20 cellular contexts compared by ENCODE assay signal in the genomic region with DNA sequence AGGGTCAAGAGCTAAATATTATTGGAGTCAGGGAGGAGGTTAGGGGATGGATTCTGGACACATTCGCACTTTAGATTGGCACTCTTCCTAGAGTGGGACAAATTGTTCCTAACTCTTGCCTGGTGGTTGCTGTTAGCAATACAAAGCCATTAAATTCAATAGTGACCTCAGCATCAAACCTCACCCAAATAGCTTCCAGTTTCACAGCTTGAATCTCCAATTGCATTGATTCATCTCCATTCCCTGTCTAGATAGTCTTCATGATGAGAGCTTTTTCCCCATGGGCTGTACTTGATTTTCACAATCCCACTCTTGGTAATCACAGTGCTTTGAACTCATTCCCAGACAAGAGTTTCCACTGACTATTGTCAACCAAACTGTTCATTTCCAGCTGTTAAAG.
DNase-seq lines count a peak whose midpoint lies in the region; ATAC-seq and TF ChIP-seq lines count a peak whose summit lies in the region.
"Had no signal": no experiment of that assay in that cellular context is flagged by ENCODE, and none has a peak within 500 bp of the region (broad histone marks: within the 10 kb centered on the region; RNA-seq: fewer than 3 reads in every experiment).

No MANE protein-coding gene starts in this region.

- H3F3A ChIP-seq in neural cell (ENCODE audit: insufficient read depth, low read length, poor library complexity, severe bottlenecking), result no peaks in the 10 kb centered on the region

- TF ChIP-seq CTCF in chondrocyte (IDR thresholded peaks at IDR 0.05) (peak; percentile 30), fibroblast of villous mesenchyme (IDR thresholded peaks at IDR 0.05; ENCODE audit: insufficient read depth, low read depth, low read length) (no peak), neural cell (IDR thresholded peaks at IDR 0.05; ENCODE audit: poor library complexity, severe bottlenecking) (no peak), uterus (IDR thresholded peaks at IDR 0.05) (no peak)

- no peak for TF ChIP-seq RAD21 in neural cell (conservative IDR thresholded peaks at IDR 0.05)

- no peaks in the 10 kb centered on the region for H3K4me1 ChIP-seq in uterus
- H3K4me1 ChIP-seq: esophagus squamous epithelium, SJSA1 had no signal

- peaks cover 44% of the 10 kb centered on the region for H3K4me1 Mint-ChIP-seq in chondrocyte (ENCODE audit: low read depth)
- H3K4me1 Mint-ChIP-seq: CD4-positive, CD25-positive, alpha-beta regulatory T cell; T-cell had no signal

- H3K4me3 ChIP-seq in fibroblast of villous mesenchyme (ENCODE audit: low read depth, low read length) (no peak overlapping the region), neural cell (ENCODE audit: low read length) (no peak overlapping the region), uterus (no peak overlapping the region)
- H3K4me3 ChIP-seq: esophagus squamous epithelium, SJSA1 had no signal

- H3K27me3 ChIP-seq in neural cell (ENCODE audit: insufficient read depth, low read depth, low read length), result no peaks in the 10 kb centered on the region
- H3K27me3 ChIP-seq in uterus, result no peaks in the 10 kb centered on the region
- H3K27me3 ChIP-seq: esophagus squamous epithelium, SJSA1 had no signal

- H3K36me3 ChIP-seq in neural cell (ENCODE audit: insufficient read depth, low read length) (no peaks in the 10 kb centered on the region), uterus (no peaks in the 10 kb centered on the region)
- H3K36me3 ChIP-seq: esophagus squamous epithelium, SJSA1 had no signal

- peaks cover 6% of the 10 kb centered on the region for H3K9me3 Mint-ChIP-seq in chondrocyte (ENCODE audit: low read depth)
- H3K9me3 Mint-ChIP-seq: H9 had no signal

- H4K20me1 ChIP-seq in neural cell (ENCODE audit: insufficient read depth), result no peaks in the 10 kb centered on the region

- H3K9ac ChIP-seq in neural cell (ENCODE audit: low read length), result no peak overlapping the region

- no peaks in the 10 kb centered on the region for H3K36me3 Mint-ChIP-seq in chondrocyte (ENCODE audit: low read depth)
- H3K36me3 Mint-ChIP-seq: activated CD4-positive, alpha-beta memory T cell treated with anti-CD3 and anti-CD28 coated beads for 36 hours; CD4-positive, CD25-positive, alpha-beta regulatory T cell; T-cell had no signal

- H3K27ac ChIP-seq in neural cell (ENCODE audit: low read length) (no peak overlapping the region), uterus (peak overlapping the region; percentile 1 to 12)
- H3K27ac ChIP-seq: SJSA1 had no signal

- H2AFZ ChIP-seq in neural cell (ENCODE audit: low read depth, low read length), result no peak overlapping the region

- no peaks in the 10 kb centered on the region for H3K27me3 Mint-ChIP-seq in chondrocyte (ENCODE audit: low read depth)
- H3K27me3 Mint-ChIP-seq: activated CD4-positive, alpha-beta memory T cell treated with anti-CD3 and anti-CD28 coated beads for 36 hours; CD4-positive, CD25-positive, alpha-beta regulatory T cell; T-cell had no signal

- H3K79me2 ChIP-seq in neural cell (replicated peaks; ENCODE audit: insufficient read depth, low read length), result no peaks in the 10 kb centered on the region

- no peak overlapping the region for H3K4me2 ChIP-seq in neural cell (ENCODE audit: low read length)

- intact Hi-C loops in uterus (cut with DNase I; ENCODE audit: low total_unique reads), result no loop called here

- DNase-seq in chondrocyte (ENCODE audit: low spot score) (no peak), fibroblast of villous mesenchyme (ENCODE audit: low read depth) (peak; percentile 39), uterus (no peak), 8988T (no peak)
- DNase-seq: activated CD4-positive, alpha-beta memory T cell treated with anti-CD3 and anti-CD28 coated beads for 36 hours; activated effector memory CD4-positive, alpha-beta T cell treated with Interleukin-2 at 50 U/mL for 16 hours; CD4-positive, CD25-positive, alpha-beta regulatory T cell; esophagus squamous epithelium; H9; Kasumi-1; NCI-H2171; NCI-H524 treated with DMSO at 0.1 percent for 48 hours; stimulated activated CD4-positive, alpha-beta T cell treated with anti-CD3 and anti-CD28 coated beads, Interleukin-4, amount 100 ng/mL, for 24 hours; stimulated activated naive CD4-positive, alpha-beta T cell; T-cell had no signal

- no peaks in the 10 kb centered on the region for H3K9me3 ChIP-seq in neural cell (ENCODE audit: low read length)
- no peaks in the 10 kb centered on the region for H3K9me3 ChIP-seq in uterus
- H3K9me3 ChIP-seq: esophagus squamous epithelium, SJSA1 had no signal

- H3K9me2 ChIP-seq in neural cell (ENCODE audit: insufficient read depth, low read length), result no peaks in the 10 kb centered on the region

- no peak overlapping the region for H3K4me3 Mint-ChIP-seq in chondrocyte (ENCODE audit: unreplicated experiment)
- H3K4me3 Mint-ChIP-seq: activated CD4-positive, alpha-beta memory T cell treated with anti-CD3 and anti-CD28 coated beads for 36 hours; CD4-positive, CD25-positive, alpha-beta regulatory T cell; H9; T-cell had no signal

- H3K27ac Mint-ChIP-seq in chondrocyte (ENCODE audit: unreplicated experiment), result peak overlapping the region; percentile 66
- H3K27ac Mint-ChIP-seq: activated CD4-positive, alpha-beta memory T cell treated with anti-CD3 and anti-CD28 coated beads for 36 hours; CD4-positive, CD25-positive, alpha-beta regulatory T cell; H9; T-cell had no signal

- peak; percentile 30 for TF ChIP-seq EP300 in neural cell (conservative IDR thresholded peaks at IDR 0.05; ENCODE audit: poor library complexity, severe bottlenecking)

- TF ChIP-seq POLR2A in uterus (IDR thresholded peaks at IDR 0.05), result no peak

- ATAC-seq in GM21381 (IDR thresholded peaks at IDR 0.05; ENCODE audit: unreplicated experiment), result no peak
- no peak for ATAC-seq in HG03139 (IDR thresholded peaks at IDR 0.05; ENCODE audit: unreplicated experiment)
- ATAC-seq: Panc1, T-cell had no signal

TF ChIP-seq in neural cell, 6 proteins besides CTCF, POLR2A, EP300 and RAD21:
- TF ChIP-seq POLR2AphosphoS5 (IDR thresholded peaks at IDR 0.05) (peak; percentile 54), SMC3 (conservative IDR thresholded peaks at IDR 0.05; ENCODE audit: poor library complexity) (no peak)
- TF ChIP-seq, protein P1, sequence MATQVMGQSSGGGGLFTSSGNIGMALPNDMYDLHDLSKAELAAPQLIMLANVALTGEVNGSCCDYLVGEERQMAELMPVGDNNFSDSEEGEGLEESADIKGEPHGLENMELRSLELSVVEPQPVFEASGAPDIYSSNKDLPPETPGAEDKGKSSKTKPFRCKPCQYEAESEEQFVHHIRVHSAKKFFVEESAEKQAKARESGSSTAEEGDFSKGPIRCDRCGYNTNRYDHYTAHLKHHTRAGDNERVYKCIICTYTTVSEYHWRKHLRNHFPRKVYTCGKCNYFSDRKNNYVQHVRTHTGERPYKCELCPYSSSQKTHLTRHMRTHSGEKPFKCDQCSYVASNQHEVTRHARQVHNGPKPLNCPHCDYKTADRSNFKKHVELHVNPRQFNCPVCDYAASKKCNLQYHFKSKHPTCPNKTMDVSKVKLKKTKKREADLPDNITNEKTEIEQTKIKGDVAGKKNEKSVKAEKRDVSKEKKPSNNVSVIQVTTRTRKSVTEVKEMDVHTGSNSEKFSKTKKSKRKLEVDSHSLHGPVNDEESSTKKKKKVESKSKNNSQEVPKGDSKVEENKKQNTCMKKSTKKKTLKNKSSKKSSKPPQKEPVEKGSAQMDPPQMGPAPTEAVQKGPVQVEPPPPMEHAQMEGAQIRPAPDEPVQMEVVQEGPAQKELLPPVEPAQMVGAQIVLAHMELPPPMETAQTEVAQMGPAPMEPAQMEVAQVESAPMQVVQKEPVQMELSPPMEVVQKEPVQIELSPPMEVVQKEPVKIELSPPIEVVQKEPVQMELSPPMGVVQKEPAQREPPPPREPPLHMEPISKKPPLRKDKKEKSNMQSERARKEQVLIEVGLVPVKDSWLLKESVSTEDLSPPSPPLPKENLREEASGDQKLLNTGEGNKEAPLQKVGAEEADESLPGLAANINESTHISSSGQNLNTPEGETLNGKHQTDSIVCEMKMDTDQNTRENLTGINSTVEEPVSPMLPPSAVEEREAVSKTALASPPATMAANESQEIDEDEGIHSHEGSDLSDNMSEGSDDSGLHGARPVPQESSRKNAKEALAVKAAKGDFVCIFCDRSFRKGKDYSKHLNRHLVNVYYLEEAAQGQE (IDR thresholded peaks at IDR 0.05; ENCODE audit: borderline replicate concordance), result peak; percentile 58
